ENCODE assay signal across 14 cellular contexts in genomic region chr10:33113111-33113856, GRCh38.
DNase-seq lines count a peak whose midpoint lies in the region; ATAC-seq and TF ChIP-seq lines count a peak whose summit lies in the region.
"Had no signal": no experiment of that assay in that cellular context is flagged by ENCODE, and none has a peak within 500 bp of the region (broad histone marks: within the 10 kb centered on the region; RNA-seq: fewer than 3 reads in every experiment).

No MANE protein-coding gene starts in this region.

- H3K36me3 Mint-ChIP-seq in activated T-helper 17 cell treated with anti-CD3 and anti-CD28 coated beads, Interleukin-2, amount 50 U/mL, for 72 hours (ENCODE audit: low read depth): peaks cover 8% of the 10 kb centered on the region

- H3K9me3 ChIP-seq in right atrium auricular region (no peaks in the 10 kb centered on the region), upper lobe of right lung (no peaks in the 10 kb centered on the region)
- H3K9me3 ChIP-seq: adrenal gland, ovary, testis had no signal

- no peaks in the 10 kb centered on the region for H3K36me3 ChIP-seq in right atrium auricular region
- no peaks in the 10 kb centered on the region for H3K36me3 ChIP-seq in upper lobe of right lung
- H3K36me3 ChIP-seq: adrenal gland, ovary had no signal

- H3K4me3 Mint-ChIP-seq in activated T-helper 17 cell treated with anti-CD3 and anti-CD28 coated beads, Interleukin-2, amount 50 U/mL, for 72 hours: peak overlapping the region; percentile 78
- H3K4me3 Mint-ChIP-seq: H9 had no signal

- H3K4me1 ChIP-seq in right atrium auricular region (peaks cover 0 to 20% of the 10 kb centered on the region in 2 donors), upper lobe of right lung (peaks cover 12% of the 10 kb centered on the region)

- H3K27me3 ChIP-seq in right atrium auricular region: no peaks in the 10 kb centered on the region
- no peaks in the 10 kb centered on the region for H3K27me3 ChIP-seq in upper lobe of right lung
- H3K27me3 ChIP-seq: adrenal gland, ovary, testis had no signal

- H3K4me1 Mint-ChIP-seq in activated T-helper 17 cell treated with anti-CD3 and anti-CD28 coated beads, Interleukin-2, amount 50 U/mL, for 72 hours: peaks cover 66% of the 10 kb centered on the region

- DNase-seq in Right ventricle myocardium inferior (ENCODE audit: missing footprints) (no peak), right atrium auricular region (ENCODE audit: low spot score) (no peak), left ventricle myocardium superior (no peak), upper lobe of right lung (no peak), GM20000 (ENCODE audit: low spot score) (no peak), dedifferentiated amniotic fluid mesenchymal stem cell (ENCODE audit: extremely low spot score) (no peak)
- DNase-seq: adrenal gland, H9, kidney, NCI-H1930, ovary, testis had no signal

- H3K27ac ChIP-seq in right atrium auricular region (peak overlapping the region in 1 of 2 donors; percentile 14), upper lobe of right lung (peak overlapping the region; percentile 20)
- H3K27ac ChIP-seq: adrenal gland, ovary, testis had no signal

- no peaks in the 10 kb centered on the region for H3K27me3 Mint-ChIP-seq in activated T-helper 17 cell treated with anti-CD3 and anti-CD28 coated beads, Interleukin-2, amount 50 U/mL, for 72 hours

- TF ChIP-seq CTCF in right atrium auricular region (IDR thresholded peaks at IDR 0.05): no peak
- no peak for TF ChIP-seq CTCF in upper lobe of right lung (IDR thresholded peaks at IDR 0.05)
- TF ChIP-seq CTCF in GM20000 (IDR thresholded peaks at IDR 0.05; ENCODE audit: extremely low read depth, missing control alignments): no peak

- H3K9me3 Mint-ChIP-seq in activated T-helper 17 cell treated with anti-CD3 and anti-CD28 coated beads, Interleukin-2, amount 50 U/mL, for 72 hours: no peaks in the 10 kb centered on the region
- H3K9me3 Mint-ChIP-seq: H9 had no signal

- peak overlapping the region; percentile 97 for H3K27ac Mint-ChIP-seq in activated T-helper 17 cell treated with anti-CD3 and anti-CD28 coated beads, Interleukin-2, amount 50 U/mL, for 72 hours
- H3K27ac Mint-ChIP-seq: H9 had no signal

- intact Hi-C loops in Right ventricle myocardium inferior (cut with DNase I) (loop anchor here (10.0 kb wide), 2 partner anchors 98 to 1522 kb away; no protein-coding TSS in a partner anchor), left ventricle myocardium superior (cut with micrococcal nuclease) (no loop called here), upper lobe of right lung (cut with DNase I) (no loop called here)

- H3K4me3 ChIP-seq in right atrium auricular region: no peak overlapping the region
- H3K4me3 ChIP-seq in upper lobe of right lung: no peak overlapping the region
- H3K4me3 ChIP-seq: adrenal gland, ovary, testis had no signal

- ATAC-seq in Right ventricle myocardium inferior: peak; percentile 43
- no peak for ATAC-seq in activated T-helper 17 cell treated with anti-CD3 and anti-CD28 coated beads, Interleukin-2, amount 50 U/mL, for 72 hours (replicated peaks)
- peak; percentile 63 for ATAC-seq in left ventricle myocardium superior
- no peak for ATAC-seq in upper lobe of right lung
- ATAC-seq in GM19397 (IDR thresholded peaks at IDR 0.05; ENCODE audit: unreplicated experiment): no peak

Comparison
In these comparisons a context has a peak if more than half of its experiments do, and no peak if none do; other contexts are left out.
1. ATAC-seq: peak in Right ventricle myocardium inferior (single experiment) and left ventricle myocardium superior (single experiment); none in activated T-helper 17 cell treated with anti-CD3 and anti-CD28 coated beads, Interleukin-2, amount 50 U/mL, for 72 hours (single experiment), upper lobe of right lung (single experiment) and GM19397 (single experiment).